Comparison of ENCODE assay signal across 8 cellular contexts in the genomic region with DNA sequence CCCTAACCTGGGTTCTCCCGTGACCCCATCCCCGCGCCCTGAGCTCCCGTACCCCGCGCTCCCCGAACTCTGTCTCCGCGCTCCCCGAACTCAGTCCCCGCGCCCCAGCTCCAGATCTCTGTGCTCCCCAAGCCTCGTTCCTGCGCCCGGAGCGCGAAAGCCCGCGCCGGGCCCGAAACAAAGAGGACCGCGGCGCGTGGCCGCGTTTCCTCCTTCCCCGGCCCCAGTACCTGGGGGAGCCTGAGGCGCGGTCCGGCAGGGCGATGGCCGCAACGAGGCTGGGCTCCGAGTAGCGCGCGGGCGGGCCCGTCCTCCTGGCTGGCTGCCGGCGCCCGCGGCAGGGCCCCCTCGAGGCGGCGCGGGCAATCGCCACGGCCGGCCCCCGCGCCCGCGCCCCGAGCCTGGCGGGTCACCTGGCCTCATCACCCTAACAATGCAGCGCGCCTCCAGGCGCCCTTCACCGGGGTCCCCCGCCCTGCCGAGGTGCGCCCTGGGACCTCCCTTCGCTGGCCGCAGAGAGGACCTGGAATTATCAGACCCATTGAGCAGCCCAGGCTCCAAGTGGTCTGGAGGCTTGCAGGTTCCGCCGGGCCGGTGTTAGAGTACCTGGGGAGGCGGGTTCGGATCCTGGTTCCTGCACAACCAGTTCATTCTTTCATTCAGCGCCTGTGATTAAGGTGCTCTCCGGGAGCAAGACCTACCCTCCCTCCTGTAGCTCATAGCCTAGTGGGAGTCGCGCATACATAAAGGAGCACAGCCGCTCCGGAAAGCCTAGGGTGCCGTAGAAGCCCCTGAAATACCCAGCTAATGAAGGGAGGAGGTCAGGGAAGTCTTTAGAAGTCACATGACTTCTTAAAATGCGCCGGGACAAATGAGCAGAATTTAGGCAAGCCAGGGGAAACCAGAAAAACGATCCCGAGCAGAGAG. TPM values are rescaled to one million over a fixed set of nuclear protein-coding genes. Genes with fewer than 3 reads are reported as not detected.
DNase-seq lines count a peak whose midpoint lies in the region; ATAC-seq and TF ChIP-seq lines count a peak whose summit lies in the region.

A gene (minus strand): TSS at position 291 of the 927 bp plus-strand sequence. CDS start 142,475 bp downstream, outside the sequence.

- in situ Hi-C loops in Caki2 (cut with HindIII; ENCODE audit: low pct_unique_long_range_greater_than_20kb, low sequenced_read_pairs) = no loop called here

- H3K27ac ChIP-seq in duodenal mucosa (ENCODE audit: low read depth, low read length) = peak within 1 kb of the TSS; percentile 82
- H3K27ac ChIP-seq in lower lobe of right lung = peak within 1 kb of the TSS; percentile 85
- peak within 1 kb of the TSS; percentile 88 to 89 for H3K27ac ChIP-seq in tibial artery

- DNase-seq in Caki2 (ENCODE audit: low read depth) (peak; percentile 60), NCI-H1092 treated with DMSO at 0.1 percent for 48 hours (lab: John Stamatoyannopoulos, UW) (peak; percentile 26), lower lobe of right lung (peak; percentile 68), tibial artery (peak in 1 of 2 donors; percentile 81), Kasumi-1 (lab: John Stamatoyannopoulos, UW) (no peak)

- H3K36me3 ChIP-seq in duodenal mucosa (ENCODE audit: control insufficient read depth in 1 of 2, insufficient read depth in 2 of 2, low read length in 2 of 2) = no peaks in the 10 kb centered on the region
- H3K36me3 ChIP-seq in lower lobe of right lung = no peaks in the 10 kb centered on the region
- H3K36me3 ChIP-seq in tibial artery = no peaks in the 10 kb centered on the region

- intact Hi-C loops in lower lobe of right lung (cut with DNase I) (no loop called here), tibial artery (cut with DNase I; ENCODE audit: low total_unique reads) (loop anchor here (10.0 kb wide), 1 partner anchor 193 kb away; no protein-coding TSS in a partner anchor)

- ATAC-seq in lower lobe of right lung (peak; percentile 83 to 84), GM21528 (IDR thresholded peaks at IDR 0.05; ENCODE audit: low FRiP score, unreplicated experiment) (no peak), HG03521 (IDR thresholded peaks at IDR 0.05; ENCODE audit: unreplicated experiment) (no peak)

- peak; percentile 15 for TF ChIP-seq CTCF in lower lobe of right lung (IDR thresholded peaks at IDR 0.05)
- TF ChIP-seq CTCF in tibial artery (IDR thresholded peaks at IDR 0.05) = peak; percentile 14 to 51

- peak within 1 kb of the TSS; percentile 65 to 69 for H3K9ac ChIP-seq in duodenal mucosa (ENCODE audit: low read depth in 1 of 2, low read length in 2 of 2)

- H3K9me3 ChIP-seq in duodenal mucosa (ENCODE audit: control insufficient read depth in 1 of 2, low read length in 2 of 2) (no peaks in the 10 kb centered on the region), lower lobe of right lung (no peaks in the 10 kb centered on the region), tibial artery (no peaks in the 10 kb centered on the region)

- H3K4me3 ChIP-seq in duodenal mucosa (ENCODE audit: low read depth in 1 of 2, low read length in 2 of 2) (peak within 1 kb of the TSS; percentile 70 to 81), lower lobe of right lung (peak within 1 kb of the TSS; percentile 71), tibial artery (peak within 1 kb of the TSS; percentile 72)

- H3K27me3 ChIP-seq in duodenal mucosa (ENCODE audit: control insufficient read depth in 1 of 2, insufficient read depth in 2 of 2, low read length in 2 of 2) (no peaks in the 10 kb centered on the region), lower lobe of right lung (ENCODE audit: low read depth) (no peaks in the 10 kb centered on the region), tibial artery (no peaks in the 10 kb centered on the region)

- H3K4me1 ChIP-seq in duodenal mucosa (ENCODE audit: control insufficient read depth in 1 of 2, insufficient read depth in 2 of 2, low read length in 2 of 2) = peaks cover 30 to 34% of the 10 kb centered on the region in 2 donors
- H3K4me1 ChIP-seq in lower lobe of right lung = peaks cover 82% of the 10 kb centered on the region
- peaks cover 0 to 84% (median 62%) of the 10 kb centered on the region in 4 donors for H3K4me1 ChIP-seq in tibial artery

RNA-seq across cellular contexts. Expression of the gene that starts here (rescaled TPM):
- total RNA-seq in Caki2 (2014; rRNA removed; shearing (Covaris generic); ENCODE audit: low replicate concordance) = 47.7 and 50.5 TPM in 2 replicates
- total RNA-seq in lower lobe of right lung = 174 TPM

Comparison
In these comparisons a context has a peak if more than half of its experiments do, and no peak if none do; other contexts are left out.
1. DNase-seq: peak in Caki2 (single experiment), NCI-H1092 treated with DMSO at 0.1 percent for 48 hours (single experiment) and lower lobe of right lung (single experiment); none in Kasumi-1 (0 of 2).
2. ATAC-seq: peak in lower lobe of right lung (2 of 2); none in GM21528 (single experiment) and HG03521 (single experiment).
3. Peak in every context shown above with its lines, with median percentiles within 50 percentile points of each other: H3K27ac ChIP-seq and H3K4me3 ChIP-seq.